In genomic region chr19:44664976-44665375, GRCh38 we compare ENCODE assay signal across 36 cellular contexts. TPM values are rescaled to one million over a fixed set of nuclear protein-coding genes. Genes with fewer than 3 reads are reported as not detected.
"Had no signal": no experiment of that assay in that cellular context is flagged by ENCODE, and none has a peak within 500 bp of the region (broad histone marks: within the 10 kb centered on the region; RNA-seq: fewer than 3 reads in every experiment).

No MANE protein-coding gene starts in this region.

- H3K9me3 ChIP-seq: MG63, SJCRH30 had no signal

- FAIRE-seq: RCC 7860 had no signal

- H3K27me3 ChIP-seq: MG63, SJCRH30 had no signal

- H3K4me3 ChIP-seq: MG63, PC-9, SJCRH30, SK-N-MC had no signal

- H3K4me2 ChIP-seq: KMS-11, PC-9 had no signal

- H3K27ac ChIP-seq: KMS-11, PC-9, RWPE1, SJCRH30, SK-N-MC had no signal

- DNase-seq: Kasumi-1, MG63, NCI-H1048, NCI-H1092 treated with DMSO at 0.1 percent for 48 hours, NCI-H1105 treated with DMSO at 0.1 percent for 48 hours, NCI-H1417, NCI-H1436, NCI-H146, NCI-H1694, NCI-H187, NCI-H1930, NCI-H2029 treated with DMSO at 0.1 percent for 48 hours, NCI-H2081 treated with DMSO at 0.1 percent for 48 hours, NCI-H2107, NCI-H2171, NCI-H226, NCI-H446 treated with DMSO at 0.1 percent for 48 hours, NCI-H510A, NCI-H524, NCI-H526, NCI-H69, NCI-H748 treated with DMSO at 0.1 percent for 48 hours, NCI-H82, PC-9, SHP77, SIG-M5, SJCRH30 had no signal

- H2AFZ ChIP-seq: PC-9 had no signal

- ATAC-seq: Right ventricle myocardium inferior had no signal

- H3K9ac ChIP-seq: KMS-11 had no signal

RNA-seq across cellular contexts. Expression of gene CEACAM19, which starts 6.3 kb away (rescaled TPM):
- total RNA-seq: OCI-LY7 had no signal

RNA-seq across cellular contexts. Expression of gene PVR, which starts 21.3 kb away (rescaled TPM):
- total RNA-seq: OCI-LY7 had no signal

RNA-seq across cellular contexts. Expression of gene CEACAM16, which starts 34.0 kb away (rescaled TPM):
- total RNA-seq: M059J, OCI-LY7, PC-9, Right ventricle myocardium inferior, RPMI7951, SK-MEL-5 had no signal

RNA-seq across cellular contexts. Expression of gene IGSF23, which starts 51.6 kb away (rescaled TPM):
- total RNA-seq: OCI-LY7, PC-9, Right ventricle myocardium inferior, RPMI7951, SJCRH30, SK-MEL-5 had no signal
